Comparison of ENCODE assay signal across 1 cellular context in genomic region chr4:10098770-10099139, GRCh38.
TF ChIP-seq lines count a peak whose summit lies in the region.

No MANE protein-coding gene starts in this region.

TF ChIP-seq in K562, 482 proteins besides CTCF, POLR2A, EP300 and RAD21 (continued from another document):
- TF ChIP-seq POLR2G (IDR thresholded peaks at IDR 0.05; ENCODE audit: low read depth, low read length): peak; percentile 44; the same call in 1 of the 2 replicates
